In genomic region chr1:172342584-172343245, GRCh38 we compare ENCODE assay signal across 11 cellular contexts.
DNase-seq lines count a peak whose midpoint lies in the region; ATAC-seq and TF ChIP-seq lines count a peak whose summit lies in the region.
"Had no signal": no experiment of that assay in that cellular context is flagged by ENCODE, and none has a peak within 500 bp of the region (broad histone marks: within the 10 kb centered on the region; RNA-seq: fewer than 3 reads in every experiment).

No MANE protein-coding gene starts in this region.

- H2AFZ ChIP-seq in OCI-LY1 (ENCODE audit: low read length) (peak overlapping the region; percentile 71; the same call in 1 of the 2 replicates), hepatocyte (peak overlapping the region; percentile 8)

- CTCF ChIA-PET in activated CD4-positive, alpha-beta T cell treated with anti-CD3 and anti-CD28 coated beads, Interleukin-2, amount 10 ng/mL, durations not matched to agents 7 days and 5 days (lab: Charles Lee) = interaction anchor here (0.6 to 0.8 kb wide), 2 partner anchors 16 to 17 kb away, joined by 3 read pairs; no protein-coding TSS in a partner anchor

- H3K27ac Mint-ChIP-seq in activated CD4-positive, alpha-beta T cell treated with anti-CD3 and anti-CD28 coated beads, Interleukin-2, amount 10 ng/mL, durations not matched to agents 7 days and 5 days = no peak overlapping the region

- H3K27ac ChIP-seq in OCI-LY1 (ENCODE audit: low read depth, low read length, poor library complexity, severe bottlenecking) (peak overlapping the region; percentile 1), hepatocyte (peak overlapping the region; percentile 85)

- no peak overlapping the region for H3K4me3 ChIP-seq in OCI-LY1 (ENCODE audit: low read depth, low read length, poor library complexity, severe bottlenecking)
- H3K4me3 ChIP-seq in hepatocyte = no peak overlapping the region

- H3K9me3 ChIP-seq in OCI-LY1 (ENCODE audit: low read length) (peaks cover 7% of the 10 kb centered on the region), hepatocyte (ENCODE audit: low read depth) (peaks cover 3% of the 10 kb centered on the region)

- H3K4me1 ChIP-seq in OCI-LY1 (ENCODE audit: insufficient read depth, low read length, severe bottlenecking) (peaks cover 23% of the 10 kb centered on the region), hepatocyte (ENCODE audit: insufficient read depth) (peaks cover 18% of the 10 kb centered on the region)

- TF ChIP-seq CTCF in OCI-LY1 (IDR thresholded peaks at IDR 0.05; ENCODE audit: low read length) (no peak), hepatocyte (IDR thresholded peaks at IDR 0.05; ENCODE audit: poor library complexity) (no peak)

- H3K4me2 ChIP-seq in OCI-LY1 (ENCODE audit: low read length) = peak overlapping the region; percentile 4; the same call in 1 of the 2 replicates
- peak overlapping the region; percentile 58 for H3K4me2 ChIP-seq in hepatocyte

- peak; percentile 1 to 8 for DNase-seq in AML-193 (lab: John Stamatoyannopoulos, UW)
- no peak for DNase-seq in hepatocyte (ENCODE audit: low spot score)
- no peak for DNase-seq in islet precursor cell
- DNase-seq in stimulated activated CD4-positive, alpha-beta T cell treated with anti-CD3 and anti-CD28 coated beads, Interleukin-15, amount 100 ng/mL, for 24 hours = no peak
- no peak for DNase-seq in activated CD4-positive, alpha-beta T cell treated with anti-CD3 and anti-CD28 coated beads, Interleukin-2, amount 10 ng/mL, durations not matched to agents 7 days and 5 days
- DNase-seq: activated naive CD8-positive, alpha-beta T cell treated with anti-CD3 and anti-CD28 coated beads, Interleukin-2, amount 10 ng/mL, durations not matched to agents 7 days and 5 days; DMS79; NCI-H1105 had no signal

- H3K27me3 Mint-ChIP-seq in activated CD4-positive, alpha-beta T cell treated with anti-CD3 and anti-CD28 coated beads, Interleukin-2, amount 10 ng/mL, durations not matched to agents 7 days and 5 days = no peaks in the 10 kb centered on the region
- H3K27me3 Mint-ChIP-seq: activated naive CD8-positive, alpha-beta T cell treated with anti-CD3 and anti-CD28 coated beads, Interleukin-2, amount 10 ng/mL, durations not matched to agents 7 days and 5 days had no signal

- H3K9me2 ChIP-seq in OCI-LY1 (ENCODE audit: low read depth, low read length) = no peaks in the 10 kb centered on the region
- no peaks in the 10 kb centered on the region for H3K9me2 ChIP-seq in hepatocyte (replicated peaks; ENCODE audit: insufficient read depth)

- POLR2A ChIA-PET in activated CD4-positive, alpha-beta T cell treated with anti-CD3 and anti-CD28 coated beads, Interleukin-2, amount 10 ng/mL, durations not matched to agents 7 days and 5 days (lab: Charles Lee) = interaction anchor here (0.8 kb wide), 1 partner anchor 15 kb away, joined by 4 read pairs; no protein-coding TSS in a partner anchor

- ATAC-seq in GM21717 (IDR thresholded peaks at IDR 0.05; ENCODE audit: unreplicated experiment) (peak; percentile 44), GM21390 (IDR thresholded peaks at IDR 0.05; ENCODE audit: unreplicated experiment) (no peak)

- H3K4me3 Mint-ChIP-seq in activated CD4-positive, alpha-beta T cell treated with anti-CD3 and anti-CD28 coated beads, Interleukin-2, amount 10 ng/mL, durations not matched to agents 7 days and 5 days = no peak overlapping the region

- no peaks in the 10 kb centered on the region for H3K79me2 ChIP-seq in OCI-LY1 (ENCODE audit: insufficient read depth, low read length)
- H3K79me2 ChIP-seq in hepatocyte = no peaks in the 10 kb centered on the region

- WGBS in hepatocyte (ENCODE audit: low lambda C conversion rate, missing lambda C conversion rate) = 57% methylated on average over 4 of the region's 4 CpGs

- H3K36me3 Mint-ChIP-seq in activated CD4-positive, alpha-beta T cell treated with anti-CD3 and anti-CD28 coated beads, Interleukin-2, amount 10 ng/mL, durations not matched to agents 7 days and 5 days (ENCODE audit: low read depth) = peaks cover 13% of the 10 kb centered on the region

- no peak overlapping the region for H3K9ac ChIP-seq in OCI-LY1 (ENCODE audit: low read length)

- H3F3A ChIP-seq in OCI-LY1 (ENCODE audit: insufficient read depth, low read length) = no peaks in the 10 kb centered on the region

- H3K4me1 Mint-ChIP-seq in activated CD4-positive, alpha-beta T cell treated with anti-CD3 and anti-CD28 coated beads, Interleukin-2, amount 10 ng/mL, durations not matched to agents 7 days and 5 days = peaks cover 58% of the 10 kb centered on the region

- H4K20me1 ChIP-seq in OCI-LY1 (ENCODE audit: insufficient read depth, low read length) (no peaks in the 10 kb centered on the region), hepatocyte (ENCODE audit: insufficient read depth, poor library complexity, severe bottlenecking) (no peaks in the 10 kb centered on the region)

- peaks cover 27% of the 10 kb centered on the region for H3K9me3 Mint-ChIP-seq in activated CD4-positive, alpha-beta T cell treated with anti-CD3 and anti-CD28 coated beads, Interleukin-2, amount 10 ng/mL, durations not matched to agents 7 days and 5 days

- H3K27me3 ChIP-seq in OCI-LY1 (ENCODE audit: insufficient read depth, low read length) (no peaks in the 10 kb centered on the region), hepatocyte (no peaks in the 10 kb centered on the region)

- no peaks in the 10 kb centered on the region for H3K36me3 ChIP-seq in OCI-LY1 (ENCODE audit: insufficient read depth, low read length)
- H3K36me3 ChIP-seq in hepatocyte (replicated peaks; ENCODE audit: insufficient read depth, low read depth) = no peaks in the 10 kb centered on the region

Comparison
In these comparisons a context has a peak if more than half of its experiments do, and no peak if none do; other contexts are left out.
1. DNase-seq: peak in AML-193 (2 of 2); none in hepatocyte (single experiment), islet precursor cell (single experiment), stimulated activated CD4-positive, alpha-beta T cell treated with anti-CD3 and anti-CD28 coated beads, Interleukin-15, amount 100 ng/mL, for 24 hours (single experiment) and activated CD4-positive, alpha-beta T cell treated with anti-CD3 and anti-CD28 coated beads, Interleukin-2, amount 10 ng/mL, durations not matched to agents 7 days and 5 days (single experiment).